ENCODE assay signal across 22 cellular contexts in genomic region chr17:59494757-59495368, GRCh38.
DNase-seq lines count a peak whose midpoint lies in the region; ATAC-seq, FAIRE-seq and TF ChIP-seq lines count a peak whose summit lies in the region.
"Had no signal": no experiment of that assay in that cellular context is flagged by ENCODE, and none has a peak within 500 bp of the region (broad histone marks: within the 10 kb centered on the region; RNA-seq: fewer than 3 reads in every experiment).

No MANE protein-coding gene starts in this region.

- 3% methylated on average over 12 of the region's 12 CpGs for WGBS in K562 (ENCODE audit: insufficient coverage, low coverage, missing lambda C conversion rate)

- peaks cover 32% of the 10 kb centered on the region for H3K27me3 Mint-ChIP-seq in activated CD8-positive, alpha-beta memory T cell treated with anti-CD3 and anti-CD28 coated beads, Interleukin-2, amount 10 ng/mL, durations not matched to agents 7 days and 5 days

- H3K79me2 ChIP-seq in K562 (ENCODE audit: control insufficient read depth, insufficient read depth, low read length) (no peaks in the 10 kb centered on the region), parathyroid adenoma (no peaks in the 10 kb centered on the region)

- no peak for TF ChIP-seq POLR2A in K562 (conservative IDR thresholded peaks at IDR 0.05)

- no peak for ATAC-seq in activated CD8-positive, alpha-beta memory T cell treated with anti-CD3 and anti-CD28 coated beads, Interleukin-2, amount 10 ng/mL, durations not matched to agents 7 days and 5 days
- ATAC-seq in K562 (peak; percentile 49; the same call in 1 of the 3 replicates), GM21786 (IDR thresholded peaks at IDR 0.05; ENCODE audit: unreplicated experiment) (no peak)
- ATAC-seq: CD8-positive, alpha-beta T cell had no signal

- no peak overlapping the region for H3K4me2 ChIP-seq in K562 (ENCODE audit: insufficient read depth, low read length)
- H3K4me2 ChIP-seq in parathyroid adenoma (ENCODE audit: low read length) = no peak overlapping the region
- H3K4me2 ChIP-seq: SK-N-SH had no signal

- TF ChIP-seq CTCF in K562 (IDR thresholded peaks at IDR 0.05 in 2 of 3, conservative IDR thresholded peaks at IDR 0.05 in 1 of 3; ENCODE audit: insufficient read depth in 2 of 3, low read depth in 1 of 3, low read length in 3 of 3) = no peak
- no peak for TF ChIP-seq CTCF in parathyroid adenoma (IDR thresholded peaks at IDR 0.05)
- no peak for TF ChIP-seq CTCF in GM10266 (IDR thresholded peaks at IDR 0.05; ENCODE audit: control insufficient read depth, insufficient read depth, low read depth, missing control alignments)

- BruUV-seq in K562 (replicated peaks; lab: Mats Ljungman, UMichigan) = no TSS peak

- no peaks in the 10 kb centered on the region for H4K20me1 ChIP-seq in K562 (replicated peaks; ENCODE audit: control insufficient read depth, insufficient read depth, low read length)

- no peaks in the 10 kb centered on the region for H3K9me3 Mint-ChIP-seq in activated CD8-positive, alpha-beta memory T cell treated with anti-CD3 and anti-CD28 coated beads, Interleukin-2, amount 10 ng/mL, durations not matched to agents 7 days and 5 days (ENCODE audit: low read depth)
- H3K9me3 Mint-ChIP-seq: CD8-positive, alpha-beta T cell had no signal

- H3K9ac ChIP-seq in K562 (ENCODE audit: insufficient read depth in 1 of 2, low read depth in 2 of 2, low read length in 2 of 2) = no peak overlapping the region; a peak in 1 of 4 replicates
- no peak overlapping the region for H3K9ac ChIP-seq in parathyroid adenoma
- H3K9ac ChIP-seq: SK-N-SH had no signal

- no peak overlapping the region for H3K4me3 Mint-ChIP-seq in activated CD8-positive, alpha-beta memory T cell treated with anti-CD3 and anti-CD28 coated beads, Interleukin-2, amount 10 ng/mL, durations not matched to agents 7 days and 5 days
- H3K4me3 Mint-ChIP-seq: CD8-positive, alpha-beta T cell; H9 had no signal

- H3K9me1 ChIP-seq in K562 (ENCODE audit: control insufficient read depth, insufficient read depth, low read length) = no peaks in the 10 kb centered on the region

- H3K4me1 ChIP-seq in K562 (replicated peaks in 1 of 2; ENCODE audit: control insufficient read depth in 2 of 2, insufficient read depth in 2 of 2, low read length in 2 of 2) (no peaks in the 10 kb centered on the region; a peak in 1 of 5 replicates), parathyroid adenoma (peaks cover 3% of the 10 kb centered on the region)

- H3K27ac ChIP-seq in K562 (ENCODE audit: extremely low read depth, low read depth, low read length) (no peak overlapping the region), parathyroid adenoma (no peak overlapping the region)
- H3K27ac ChIP-seq: RWPE1 had no signal

- H3K9me3 ChIP-seq in K562 (replicated peaks; ENCODE audit: control insufficient read depth, insufficient read depth, low read depth, low read length) (no peaks in the 10 kb centered on the region), parathyroid adenoma (ENCODE audit: control insufficient read depth, low read length) (no peaks in the 10 kb centered on the region)
- H3K9me3 ChIP-seq: SK-N-SH had no signal

- in situ Hi-C loops in K562 (cut with MboI) = no loop called here

- CTCF ChIA-PET in activated CD8-positive, alpha-beta memory T cell treated with anti-CD3 and anti-CD28 coated beads, Interleukin-2, amount 10 ng/mL, durations not matched to agents 7 days and 5 days (lab: Charles Lee) = no interaction called here
- CTCF ChIA-PET in K562 (lab: Yijun Ruan, JAX; ENCODE audit: low intra/inter-chr PET ratio) = no interaction called here

- H2AFZ ChIP-seq in K562 (ENCODE audit: low read depth, low read length) (no peak overlapping the region), parathyroid adenoma (peak overlapping the region; percentile 9)

- no peak overlapping the region for H3K4me3 ChIP-seq in K562
- H3K4me3 ChIP-seq in parathyroid adenoma (ENCODE audit: low read depth, low read length) = no peak overlapping the region

- no peak overlapping the region for H3K27ac Mint-ChIP-seq in activated CD8-positive, alpha-beta memory T cell treated with anti-CD3 and anti-CD28 coated beads, Interleukin-2, amount 10 ng/mL, durations not matched to agents 7 days and 5 days
- H3K27ac Mint-ChIP-seq: CD8-positive, alpha-beta T cell; H9 had no signal

- peaks cover 16 to 47% of the 10 kb centered on the region in 2 experiments for H3K27me3 ChIP-seq in K562 (ENCODE audit: control insufficient read depth in 2 of 2, insufficient read depth in 2 of 2, low read length in 2 of 2)
- no peaks in the 10 kb centered on the region for H3K27me3 ChIP-seq in parathyroid adenoma (ENCODE audit: control insufficient read depth, insufficient read depth, low read length)

- no peak for TF ChIP-seq EP300 in K562 (IDR thresholded peaks at IDR 0.05; ENCODE audit: low read length)

- intact Hi-C loops in K562 (cut with micrococcal nuclease) = no loop called here

- H3K36me3 Mint-ChIP-seq in activated CD8-positive, alpha-beta memory T cell treated with anti-CD3 and anti-CD28 coated beads, Interleukin-2, amount 10 ng/mL, durations not matched to agents 7 days and 5 days = no peaks in the 10 kb centered on the region
- H3K36me3 Mint-ChIP-seq: CD8-positive, alpha-beta T cell had no signal

- no peaks in the 10 kb centered on the region for H3K36me3 ChIP-seq in K562 (ENCODE audit: control insufficient read depth, insufficient read depth, low read length)
- H3K36me3 ChIP-seq in parathyroid adenoma (ENCODE audit: control insufficient read depth, insufficient read depth, low read length) = no peaks in the 10 kb centered on the region

- DNase-seq in activated CD8-positive, alpha-beta memory T cell treated with anti-CD3 and anti-CD28 coated beads, Interleukin-2, amount 50 U/mL, for 48 hours = peak; percentile 7
- DNase-seq in activated CD8-positive, alpha-beta memory T cell treated with anti-CD3 and anti-CD28 coated beads, Interleukin-2, amount 10 ng/mL, durations not matched to agents 7 days and 5 days = no peak
- DNase-seq in K562 (ENCODE audit: extremely low read depth in 1 of 4, low spot score in 3 of 4) = no peak
- DNase-seq in GM10266 (ENCODE audit: extremely low spot score) = no peak
- DNase-seq in NCI-H82 treated with DMSO at 0.1 percent for 48 hours (lab: John Stamatoyannopoulos, UW; ENCODE audit: unreplicated experiment) = no peak
- DNase-seq: AML-193, C1 segment of cervical spinal cord, DMS53, GDM1, H9, KBM-7, MM.1S, NCI-H1048, NCI-H1436, NCI-H1930, NCI-H510A, SHP77 treated with DMSO at 0.1 percent for 48 hours, SK-N-SH had no signal

- FAIRE-seq in K562 (lab: Jason Lieb, UNC) = peak; percentile 35

- POLR2A ChIA-PET in K562 (lab: Yijun Ruan, JAX) = interaction anchor here (0.6 kb wide), 1 partner anchor 1164 kb away, joined by 3 read pairs; no protein-coding TSS in a partner anchor

- no peak for TF ChIP-seq RAD21 in K562 (CRISPR knock-in tag; conservative IDR thresholded peaks at IDR 0.05 in 1 of 2, IDR thresholded peaks at IDR 0.05 in 1 of 2)

- peaks cover 11% of the 10 kb centered on the region for H3K4me1 Mint-ChIP-seq in activated CD8-positive, alpha-beta memory T cell treated with anti-CD3 and anti-CD28 coated beads, Interleukin-2, amount 10 ng/mL, durations not matched to agents 7 days and 5 days

TF ChIP-seq in K562, 482 proteins besides CTCF, POLR2A, EP300 and RAD21:
- no peak for TF ChIP-seq ZNF232 (CRISPR knock-in tag; IDR thresholded peaks at IDR 0.05)
- no peak for TF ChIP-seq TARDBP (IDR thresholded peaks at IDR 0.05)
- TF ChIP-seq ADNP (tag; IDR thresholded peaks at IDR 0.05) = no peak
- TF ChIP-seq ZNF75A (CRISPR knock-in tag; IDR thresholded peaks at IDR 0.05) = peak; percentile 98
- TF ChIP-seq ZNF316 (IDR thresholded peaks at IDR 0.05) = peak; percentile 62; the same call in 1 of the 2 replicates
- peak; percentile 11; the same call in 1 of the 2 replicates for TF ChIP-seq MAFK (IDR thresholded peaks at IDR 0.05; ENCODE audit: low read length)
- TF ChIP-seq NFE2 (IDR thresholded peaks at IDR 0.05; ENCODE audit: low read depth) = peak; percentile 82
- no peak; the same call in 1 of the 2 replicates for TF ChIP-seq MAFG (tag; conservative IDR thresholded peaks at IDR 0.05)
- peak; percentile 72 for TF ChIP-seq C11orf30 (IDR thresholded peaks at IDR 0.05; ENCODE audit: low read depth)
- peak; percentile 62 for TF ChIP-seq ZFP36 (IDR thresholded peaks at IDR 0.05; ENCODE audit: low read depth, low read length, partially characterized antibody)
- peak; percentile 16; the same call in 1 of the 2 replicates for TF ChIP-seq SMARCE1 (IDR thresholded peaks at IDR 0.05)
- no peak for TF ChIP-seq SUPT5H (IDR thresholded peaks at IDR 0.05)
- peak; percentile 51; the same call in 1 of the 2 replicates for TF ChIP-seq TRIM28 (IDR thresholded peaks at IDR 0.05)
- no peak for TF ChIP-seq PHF8 (IDR thresholded peaks at IDR 0.05; ENCODE audit: borderline replicate concordance, low read length)
- no peak for TF ChIP-seq THRA (IDR thresholded peaks at IDR 0.05)
- no peak for TF ChIP-seq HDAC1 (IDR thresholded peaks at IDR 0.05)
